In genomic region chr10:11235771-11236170, GRCh38 we compare ENCODE assay signal across 13 cellular contexts.
A peak's percentile ranks its signal among the peaks of the same experiment; 100 is the strongest.
DNase-seq lines count a peak whose midpoint lies in the region; ATAC-seq and TF ChIP-seq lines count a peak whose summit lies in the region.
"Had no signal": no experiment of that assay in that cellular context is flagged by ENCODE, and none has a peak within 500 bp of the region (broad histone marks: within the 10 kb centered on the region; RNA-seq: fewer than 3 reads in every experiment).

No MANE protein-coding gene starts in this region.

- H3K27ac Mint-ChIP-seq in CD4-positive, alpha-beta T cell: no peak overlapping the region
- peak overlapping the region in 3 of 5 experiments; percentile 8 to 47 (median 30) for H3K27ac Mint-ChIP-seq in brain
- H3K27ac Mint-ChIP-seq in progenitor cell of endocrine pancreas: no peak overlapping the region

- POLR2A ChIA-PET in CD4-positive, alpha-beta T cell (lab: Charles Lee): interaction anchor here (0.9 to 4.3 kb wide), 13 partner anchors 7 to 90 kb away, joined by 3 to 27 read pairs (median 5); no protein-coding TSS in a partner anchor

- TF ChIP-seq POLR2A in gastrocnemius medialis (IDR thresholded peaks at IDR 0.05): no peak

- no peaks in the 10 kb centered on the region for H3K4me1 ChIP-seq in gastrocnemius medialis
- H3K4me1 ChIP-seq: breast epithelium had no signal

- H3K4me1 Mint-ChIP-seq in CD4-positive, alpha-beta T cell (ENCODE audit: low read depth): peaks cover 73% of the 10 kb centered on the region
- H3K4me1 Mint-ChIP-seq in brain (peaks cover 81% of the 10 kb centered on the region), progenitor cell of endocrine pancreas (ENCODE audit: low read depth) (peaks cover 1% of the 10 kb centered on the region)

- no peak for DNase-seq in CD4-positive, alpha-beta T cell
- no peak for DNase-seq in progenitor cell of endocrine pancreas (ENCODE audit: low spot score, unreplicated experiment)
- DNase-seq in HuH-7.5 (ENCODE audit: low spot score): no peak
- no peak for DNase-seq in gastrocnemius medialis
- DNase-seq in SW480 (ENCODE audit: low spot score): no peak
- DNase-seq: C1 segment of cervical spinal cord; kidney; NCI-H1105 treated with DMSO at 0.1 percent for 48 hours; stimulated activated CD4-positive, alpha-beta T cell treated with anti-CD3 and anti-CD28 coated beads, Interleukin-4, amount 100 ng/mL, for 1 hour had no signal

- no peak for TF ChIP-seq CTCF in CD4-positive, alpha-beta T cell (IDR thresholded peaks at IDR 0.05)
- TF ChIP-seq CTCF in brain (conservative IDR thresholded peaks at IDR 0.05) (no peak), progenitor cell of endocrine pancreas (IDR thresholded peaks at IDR 0.05; ENCODE audit: unreplicated experiment) (no peak), gastrocnemius medialis (IDR thresholded peaks at IDR 0.05 in 4 of 5, conservative IDR thresholded peaks at IDR 0.05 in 1 of 5) (no peak)

- H3K36me3 ChIP-seq in gastrocnemius medialis: no peaks in the 10 kb centered on the region
- H3K36me3 ChIP-seq: breast epithelium had no signal

- no peaks in the 10 kb centered on the region for H3K27me3 Mint-ChIP-seq in CD4-positive, alpha-beta T cell
- H3K27me3 Mint-ChIP-seq in brain (no peaks in the 10 kb centered on the region), progenitor cell of endocrine pancreas (peaks cover 6% of the 10 kb centered on the region)

- CTCF ChIA-PET in CD4-positive, alpha-beta T cell (lab: Charles Lee): interaction anchor here (0.9 to 2.8 kb wide), 6 partner anchors 10 to 122 kb away, joined by 3 to 14 read pairs (median 6); no protein-coding TSS in a partner anchor

- no peak overlapping the region for H3K4me3 ChIP-seq in gastrocnemius medialis
- H3K4me3 ChIP-seq: breast epithelium had no signal

- intact Hi-C loops in CD4-positive, alpha-beta T cell (cut with DNase I, micrococcal nuclease): loop anchor here in 1 of 2 experiments (1.0 to 2.0 kb wide), 2 partner anchors 9 to 57 kb away; no protein-coding TSS in a partner anchor
- intact Hi-C loops in gastrocnemius medialis (cut with DNase I; ENCODE audit: low total_unique reads): no loop called here

- peak overlapping the region; percentile 36 for H3K27ac ChIP-seq in CD4-positive, alpha-beta T cell (ENCODE audit: low read depth, low read length)
- no peak overlapping the region for H3K27ac ChIP-seq in gastrocnemius medialis
- H3K27ac ChIP-seq: breast epithelium had no signal

- H3K27me3 ChIP-seq in CD4-positive, alpha-beta T cell (ENCODE audit: control insufficient read depth, insufficient read depth, low read length): no peaks in the 10 kb centered on the region
- no peaks in the 10 kb centered on the region for H3K27me3 ChIP-seq in gastrocnemius medialis
- H3K27me3 ChIP-seq: breast epithelium had no signal

- peak; percentile 21 for ATAC-seq in CD4-positive, alpha-beta T cell (ENCODE audit: poor library complexity)
- ATAC-seq in GM19397 (IDR thresholded peaks at IDR 0.05; ENCODE audit: unreplicated experiment) (peak; percentile 15), HG03457 (IDR thresholded peaks at IDR 0.05; ENCODE audit: unreplicated experiment) (peak; percentile 18), gastrocnemius medialis (no peak)

- in situ Hi-C loops in gastrocnemius medialis (cut with MboI; ENCODE audit: low sequenced_read_pairs in 4 of 4): no loop called here

- H3K9me3 Mint-ChIP-seq in CD4-positive, alpha-beta T cell: no peaks in the 10 kb centered on the region
- H3K9me3 Mint-ChIP-seq in brain (peaks cover 3 to 25% (median 11%) of the 10 kb centered on the region in 5 experiments), progenitor cell of endocrine pancreas (ENCODE audit: low read depth) (no peaks in the 10 kb centered on the region)

- H3K4me3 Mint-ChIP-seq in CD4-positive, alpha-beta T cell: peak overlapping the region; percentile 51
- H3K4me3 Mint-ChIP-seq in brain (no peak overlapping the region), progenitor cell of endocrine pancreas (ENCODE audit: low read depth) (no peak overlapping the region)

- no peaks in the 10 kb centered on the region for H3K9me3 ChIP-seq in CD4-positive, alpha-beta T cell (ENCODE audit: control insufficient read depth, low read length)
- H3K9me3 ChIP-seq in gastrocnemius medialis: no peaks in the 10 kb centered on the region
- H3K9me3 ChIP-seq: breast epithelium had no signal

- H3K36me3 Mint-ChIP-seq in CD4-positive, alpha-beta T cell (ENCODE audit: low read depth): peaks cover 91% of the 10 kb centered on the region
- H3K36me3 Mint-ChIP-seq in brain (peaks cover 50% of the 10 kb centered on the region), progenitor cell of endocrine pancreas (ENCODE audit: insufficient read depth) (no peaks in the 10 kb centered on the region)

Comparison
In these comparisons a context has a peak if more than half of its experiments do, and no peak if none do; other contexts are left out.
1. ATAC-seq: peak in CD4-positive, alpha-beta T cell (single experiment), GM19397 (single experiment) and HG03457 (single experiment); none in gastrocnemius medialis (0 of 2).
2. H3K27ac Mint-ChIP-seq: peak in brain (3 of 5); none in CD4-positive, alpha-beta T cell (single experiment) and progenitor cell of endocrine pancreas (single experiment).